In genomic region chr1:241734533-241734932, GRCh38 we compare ENCODE assay signal across 24 cellular contexts.
"Had no signal": no experiment of that assay in that cellular context is flagged by ENCODE, and none has a peak within 500 bp of the region (broad histone marks: within the 10 kb centered on the region; RNA-seq: fewer than 3 reads in every experiment).

No MANE protein-coding gene starts in this region.

- H3K4me2 ChIP-seq: KMS-11, SK-N-SH had no signal

- H3K9ac ChIP-seq: KMS-11, SK-N-SH had no signal

- DNase-seq: IMR-90, NCI-H1092, NCI-H1105 treated with DMSO at 0.1 percent for 48 hours, NCI-H1417 treated with DMSO at 0.1 percent for 48 hours, NCI-H146, NCI-H1694 treated with DMSO at 0.1 percent for 48 hours, NCI-H1930, NCI-H2081, NCI-H2171, NCI-H226, NCI-H446, NCI-H510A, NCI-H524 treated with DMSO at 0.1 percent for 48 hours, NCI-H69, NCI-H774, PC-3, SHP77, SK-N-SH, SW 1271, T-helper 1 cell had no signal

- H3K9me3 ChIP-seq: SK-N-SH had no signal

- H3K27ac ChIP-seq: KMS-11, RWPE1 had no signal

- ATAC-seq: HepG2, Panc1, PC-3 had no signal

- FAIRE-seq: HepG2 had no signal
